In genomic region chr7:159006610-159007130, GRCh38 we compare ENCODE assay signal across 14 cellular contexts.
DNase-seq lines count a peak whose midpoint lies in the region; ATAC-seq, FAIRE-seq and TF ChIP-seq lines count a peak whose summit lies in the region.
"Had no signal": no experiment of that assay in that cellular context is flagged by ENCODE, and none has a peak within 500 bp of the region (broad histone marks: within the 10 kb centered on the region; RNA-seq: fewer than 3 reads in every experiment).

No MANE protein-coding gene starts in this region.

- H3K23ac ChIP-seq in IMR-90 (ENCODE audit: low read depth, low read length), result no peak overlapping the region

- no peak for TF ChIP-seq EP300 in K562 (IDR thresholded peaks at IDR 0.05; ENCODE audit: low read length)
- no peak for TF ChIP-seq EP300 in sigmoid colon (IDR thresholded peaks at IDR 0.05)

- no peak overlapping the region for H3K4me2 ChIP-seq in IMR-90 (ENCODE audit: low read depth, low read length)
- peak overlapping the region; percentile 73 for H3K4me2 ChIP-seq in K562 (ENCODE audit: insufficient read depth, low read length)

- no peak overlapping the region for H2AK5ac ChIP-seq in IMR-90 (ENCODE audit: low read depth, low read length)

- H3K18ac ChIP-seq in IMR-90 (ENCODE audit: low read depth, low read length), result no peak overlapping the region

- H3K14ac ChIP-seq in IMR-90 (replicated peaks; ENCODE audit: low read depth, low read length), result no peak overlapping the region

- 73% methylated on average over 9 of the region's 31 CpGs; no CpG with 5 or more reads in 1 of the 2 experiments for WGBS in IMR-90 (ENCODE audit: extremely low coverage in 2 of 2, insufficient read length in 1 of 2), 2 experiments
- 6% methylated on average over 23 of the region's 31 CpGs for WGBS in K562 (ENCODE audit: insufficient coverage, low coverage, missing lambda C conversion rate)
- 85 to 93% methylated on average over 31 of the region's 31 CpGs for WGBS in sigmoid colon, 2 donors

- no peak overlapping the region for H2BK5ac ChIP-seq in IMR-90 (ENCODE audit: low read depth, low read length, poor library complexity, severe bottlenecking)

- DNase-seq in MCF 10A (ENCODE audit: unreplicated experiment), result peak; percentile 55
- DNase-seq in breast epithelium (ENCODE audit: low spot score in 2 of 2), result no peak
- no peak for DNase-seq in IMR-90
- peak; percentile 69 to 79 (median 75) for DNase-seq in K562 (ENCODE audit: extremely low read depth in 1 of 4, low spot score in 3 of 4)
- peak; percentile 30 for DNase-seq in sigmoid colon
- no peak for DNase-seq in medulla oblongata (ENCODE audit: extremely low spot score)
- no peak for DNase-seq in NCI-H1417 treated with DMSO at 0.1 percent for 48 hours (lab: John Stamatoyannopoulos, UW)
- DNase-seq: AML-193, MV-4-11, NCI-H1436, NCI-H2029 treated with DMSO at 0.1 percent for 48 hours, NCI-H524 had no signal

- dilution Hi-C loops in IMR-90 (cut with HindIII; ENCODE audit: low sequenced_read_pairs, unreplicated experiment), result no loop called here

- in situ Hi-C loops in IMR-90 (cut with MboI; ENCODE audit: low sequenced_read_pairs) (no loop called here), K562 (cut with MboI) (no loop called here)

- POLR2A ChIA-PET in MCF 10A (lab: Yijun Ruan, JAX) (no interaction called here), IMR-90 (lab: Charles Lee; ENCODE audit: unreplicated experiment) (no interaction called here), K562 (lab: Yijun Ruan, JAX) (interaction anchor here (0.8 kb wide), 1 partner anchor 13 kb away, joined by 6 read pairs; no protein-coding TSS in a partner anchor)

- H3K27me3 ChIP-seq in breast epithelium (no peaks in the 10 kb centered on the region), IMR-90 (ENCODE audit: control insufficient read depth, insufficient read depth, low read length) (no peaks in the 10 kb centered on the region), K562 (ENCODE audit: control insufficient read depth in 2 of 2, insufficient read depth in 2 of 2, low read length in 2 of 2) (peaks cover 2 to 42% of the 10 kb centered on the region in 2 experiments; a peak in 3 of 5 replicates), sigmoid colon (no peaks in the 10 kb centered on the region)
- H3K27me3 ChIP-seq: SJSA1 had no signal

- H3K27ac Mint-ChIP-seq in MCF 10A (ENCODE audit: low read depth, unreplicated experiment), result no peak overlapping the region

- CTCF ChIA-PET in MCF 10A (lab: Yijun Ruan, JAX) (no interaction called here), IMR-90 (lab: Yijun Ruan, JAX) (no interaction called here), K562 (lab: Yijun Ruan, JAX; ENCODE audit: low intra/inter-chr PET ratio) (no interaction called here)

- H3K9me1 ChIP-seq in IMR-90 (ENCODE audit: insufficient read depth, low read length) (no peaks in the 10 kb centered on the region), K562 (ENCODE audit: control insufficient read depth, insufficient read depth, low read length) (no peaks in the 10 kb centered on the region)

- ATAC-seq in IMR-90 (ENCODE audit: low read depth) (no peak), K562 (peak; percentile 85), GM18502 (IDR thresholded peaks at IDR 0.05; ENCODE audit: poor library complexity, unreplicated experiment) (no peak)

- no peak overlapping the region for H2BK120ac ChIP-seq in IMR-90 (ENCODE audit: low read depth, low read length)

- no peaks in the 10 kb centered on the region for H3K4me1 Mint-ChIP-seq in MCF 10A (ENCODE audit: insufficient read depth, unreplicated experiment)

- H4K91ac ChIP-seq in IMR-90 (ENCODE audit: insufficient read depth, low read depth, low read length), result no peak overlapping the region

- H2AFZ ChIP-seq in IMR-90 (replicated peaks; ENCODE audit: low read length, poor library complexity), result peak overlapping the region; percentile 32
- H2AFZ ChIP-seq in K562 (ENCODE audit: low read depth, low read length), result peak overlapping the region; percentile 88

- H3K27ac ChIP-seq in breast epithelium, result no peak overlapping the region
- H3K27ac ChIP-seq in IMR-90 (ENCODE audit: insufficient read depth, low read length), result no peak overlapping the region
- H3K27ac ChIP-seq in K562 (ENCODE audit: extremely low read depth, low read depth, low read length), result peak overlapping the region; percentile 73
- H3K27ac ChIP-seq in sigmoid colon, result no peak overlapping the region
- H3K27ac ChIP-seq: SJSA1 had no signal

- no peaks in the 10 kb centered on the region for H3K9me3 ChIP-seq in breast epithelium
- no peaks in the 10 kb centered on the region; the same call in none of the 2 replicates for H3K9me3 ChIP-seq in IMR-90 (ENCODE audit: control insufficient read depth, insufficient read depth, low read length)
- H3K9me3 ChIP-seq in K562 (replicated peaks; ENCODE audit: control insufficient read depth, insufficient read depth, low read depth, low read length), result no peaks in the 10 kb centered on the region
- H3K9me3 ChIP-seq in sigmoid colon, result no peaks in the 10 kb centered on the region
- H3K9me3 ChIP-seq: SJSA1 had no signal

- intact Hi-C loops in MCF 10A (cut with micrococcal nuclease) (no loop called here), breast epithelium (cut with DNase I; ENCODE audit: low total_unique reads) (no loop called here), IMR-90 (cut with micrococcal nuclease) (no loop called here), K562 (cut with micrococcal nuclease) (no loop called here), sigmoid colon (cut with DNase I) (no loop called here)

- H3K27me3 Mint-ChIP-seq in MCF 10A (ENCODE audit: insufficient read depth, unreplicated experiment), result no peaks in the 10 kb centered on the region

- no peaks in the 10 kb centered on the region for H3K36me3 ChIP-seq in breast epithelium
- H3K36me3 ChIP-seq in IMR-90 (ENCODE audit: control insufficient read depth, insufficient read depth, low read length), result no peaks in the 10 kb centered on the region
- H3K36me3 ChIP-seq in K562 (ENCODE audit: control insufficient read depth, insufficient read depth, low read length), result peaks cover 21% of the 10 kb centered on the region; the same call in 2 of the 3 replicates
- H3K36me3 ChIP-seq in sigmoid colon, result no peaks in the 10 kb centered on the region
- H3K36me3 ChIP-seq: SJSA1 had no signal

- H4K20me1 ChIP-seq in IMR-90 (ENCODE audit: insufficient read depth, low read length) (no peaks in the 10 kb centered on the region), K562 (replicated peaks; ENCODE audit: control insufficient read depth, insufficient read depth, low read length) (no peaks in the 10 kb centered on the region)

- no peak overlapping the region for H2BK15ac ChIP-seq in IMR-90 (ENCODE audit: low read depth, low read length)

- H3K9me3 Mint-ChIP-seq in MCF 10A (ENCODE audit: unreplicated experiment), result no peaks in the 10 kb centered on the region

- H3K4me3 ChIP-seq in breast epithelium (no peak overlapping the region), IMR-90 (ENCODE audit: insufficient read depth, low read depth, low read length) (no peak overlapping the region), K562 (peak overlapping the region; percentile 24), sigmoid colon (no peak overlapping the region)
- H3K4me3 ChIP-seq: SJSA1 had no signal

- H3K79me2 ChIP-seq in K562 (ENCODE audit: control insufficient read depth, insufficient read depth, low read length), result peaks cover 19% of the 10 kb centered on the region

- no peaks in the 10 kb centered on the region for H3K36me3 Mint-ChIP-seq in MCF 10A (ENCODE audit: insufficient read depth, unreplicated experiment)

- no peak overlapping the region for H3K4ac ChIP-seq in IMR-90 (ENCODE audit: low read depth, low read length)

- no peak overlapping the region for H3K56ac ChIP-seq in IMR-90 (ENCODE audit: extremely low read depth, insufficient read depth, low read length)

- H3K9ac ChIP-seq in IMR-90 (ENCODE audit: low read depth, low read length), result no peak overlapping the region
- peak overlapping the region; percentile 74 to 93 for H3K9ac ChIP-seq in K562 (ENCODE audit: insufficient read depth in 1 of 2, low read depth in 2 of 2, low read length in 2 of 2)

- H4K8ac ChIP-seq in IMR-90 (ENCODE audit: low read depth in 2 of 2, low read length in 2 of 2), result no peak overlapping the region

- no peaks in the 10 kb centered on the region for H3K79me1 ChIP-seq in IMR-90 (ENCODE audit: low read depth in 1 of 2, low read length in 2 of 2)

- H3K4me3 Mint-ChIP-seq in MCF 10A (ENCODE audit: unreplicated experiment), result no peak overlapping the region

- BruUV-seq in MCF 10A (replicated peaks; lab: Mats Ljungman, UMichigan) (no TSS peak), IMR-90 (replicated peaks; lab: Mats Ljungman, UMichigan) (no TSS peak), K562 (replicated peaks; lab: Mats Ljungman, UMichigan) (TSS peak; percentile 52)

- no peak for TF ChIP-seq POLR2A in breast epithelium (IDR thresholded peaks at IDR 0.05)
- TF ChIP-seq POLR2A in IMR-90 (IDR thresholded peaks at IDR 0.05; ENCODE audit: low read depth, low read length), result no peak
- TF ChIP-seq POLR2A in K562 (conservative IDR thresholded peaks at IDR 0.05), result peak; percentile 58
- TF ChIP-seq POLR2A in sigmoid colon (IDR thresholded peaks at IDR 0.05), result no peak

- no peak for TF ChIP-seq RAD21 in IMR-90 (IDR thresholded peaks at IDR 0.05; ENCODE audit: low read length)
- TF ChIP-seq RAD21 in K562 (CRISPR knock-in tag; conservative IDR thresholded peaks at IDR 0.05 in 1 of 2, IDR thresholded peaks at IDR 0.05 in 1 of 2), result no peak

- TF ChIP-seq CTCF in MCF 10A (IDR thresholded peaks at IDR 0.05; ENCODE audit: unreplicated experiment) (no peak), breast epithelium (IDR thresholded peaks at IDR 0.05) (no peak), IMR-90 (conservative IDR thresholded peaks at IDR 0.05; ENCODE audit: low read depth, low read length) (no peak), K562 (IDR thresholded peaks at IDR 0.05 in 2 of 3, conservative IDR thresholded peaks at IDR 0.05 in 1 of 3; ENCODE audit: insufficient read depth in 2 of 3, low read depth in 1 of 3, low read length in 3 of 3) (no peak), sigmoid colon (IDR thresholded peaks at IDR 0.05) (no peak)

- H4K5ac ChIP-seq in IMR-90 (ENCODE audit: low read depth, low read length), result no peak overlapping the region

- H2AK9ac ChIP-seq in IMR-90 (replicated peaks; ENCODE audit: low read depth, low read length, poor library complexity), result no peak overlapping the region

- H3K4me1 ChIP-seq in breast epithelium, result no peaks in the 10 kb centered on the region
- peaks cover 3% of the 10 kb centered on the region; the same call in 1 of the 2 replicates for H3K4me1 ChIP-seq in IMR-90 (ENCODE audit: control insufficient read depth, insufficient read depth, low read length)
- peaks cover 19 to 29% of the 10 kb centered on the region in 2 experiments; a peak in 4 of 5 replicates for H3K4me1 ChIP-seq in K562 (replicated peaks in 1 of 2; ENCODE audit: control insufficient read depth in 2 of 2, insufficient read depth in 2 of 2, low read length in 2 of 2)
- peaks cover 0 to 9% (median 8%) of the 10 kb centered on the region in 4 donors for H3K4me1 ChIP-seq in sigmoid colon
- H3K4me1 ChIP-seq: SJSA1 had no signal

- no peak overlapping the region for H2BK20ac ChIP-seq in IMR-90 (ENCODE audit: low read depth, low read length)

- FAIRE-seq in K562 (lab: Jason Lieb, UNC), result peak; percentile 6

TF ChIP-seq in IMR-90, 13 proteins besides CTCF, POLR2A, EP300 and RAD21 (continues in another document):
- TF ChIP-seq SMC3 (IDR thresholded peaks at IDR 0.05; ENCODE audit: low read depth, low read length), result no peak

TF ChIP-seq in K562, 482 proteins besides CTCF, POLR2A, EP300 and RAD21 (continues in another document):
- TF ChIP-seq RAD51 (IDR thresholded peaks at IDR 0.05; ENCODE audit: borderline replicate concordance, low read depth) (peak; percentile 69), CBFA2T3 (IDR thresholded peaks at IDR 0.05) (no peak)

Comparison
In these comparisons a context has a peak if more than half of its experiments do, and no peak if none do; other contexts are left out.
1. DNase-seq: peak in MCF 10A (single experiment), K562 (4 of 4) and sigmoid colon (single experiment); none in breast epithelium (0 of 2), IMR-90 (single experiment), medulla oblongata (single experiment) and NCI-H1417 treated with DMSO at 0.1 percent for 48 hours (single experiment).